In the genomic region with DNA sequence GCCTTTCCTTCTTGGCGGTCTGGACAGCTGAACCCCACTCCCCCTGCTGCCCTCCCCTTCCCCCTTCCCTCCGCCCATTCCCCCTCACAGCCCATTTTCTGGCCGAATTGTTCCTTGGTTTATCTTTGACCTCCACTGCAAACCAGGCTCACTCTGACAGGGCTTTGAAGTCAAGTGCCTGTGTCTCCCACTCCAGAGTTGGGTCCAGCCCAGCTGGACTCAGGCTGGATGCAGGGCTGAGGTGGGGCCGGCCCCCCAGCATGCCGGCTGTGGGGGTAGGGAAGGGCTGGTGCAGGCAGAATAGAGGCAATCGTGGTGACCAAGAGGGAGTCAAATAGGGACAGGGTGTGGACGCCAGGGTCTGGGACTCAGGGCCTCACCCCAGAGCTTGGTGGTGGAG, we compare ENCODE assay signal across 19 cellular contexts. TPM values are rescaled to one million over a fixed set of nuclear protein-coding genes. Genes with fewer than 3 reads are reported as not detected.
DNase-seq lines count a peak whose midpoint lies in the region; ATAC-seq and TF ChIP-seq lines count a peak whose summit lies in the region.
"Had no signal": no experiment of that assay in that cellular context is flagged by ENCODE, and none has a peak within 500 bp of the region (broad histone marks: within the 10 kb centered on the region; RNA-seq: fewer than 3 reads in every experiment).

No MANE protein-coding gene starts in this region.

- H3K36me3 ChIP-seq in heart right ventricle = no peaks in the 10 kb centered on the region
- no peaks in the 10 kb centered on the region for H3K36me3 ChIP-seq in thyroid gland
- H3K36me3 ChIP-seq: BE2C had no signal

- H3K27me3 ChIP-seq in heart right ventricle = no peaks in the 10 kb centered on the region
- no peaks in the 10 kb centered on the region for H3K27me3 ChIP-seq in right cardiac atrium (ENCODE audit: control insufficient read depth, insufficient read depth)
- no peaks in the 10 kb centered on the region for H3K27me3 ChIP-seq in thyroid gland
- H3K27me3 ChIP-seq: BE2C had no signal

- H3K36me3 Mint-ChIP-seq in chondrocyte (ENCODE audit: low read depth) = no peaks in the 10 kb centered on the region
- H3K36me3 Mint-ChIP-seq: CD4-positive, CD25-positive, alpha-beta regulatory T cell; CD8-positive, alpha-beta memory T cell had no signal

- WGBS in heart right ventricle, 2 donors = 28 to 35% methylated on average over 7 of the region's 7 CpGs
- WGBS in right cardiac atrium = 44% methylated on average over 7 of the region's 7 CpGs
- WGBS in thyroid gland, 2 donors = 36 to 50% methylated on average over 7 of the region's 7 CpGs

- H3K27me3 Mint-ChIP-seq in chondrocyte (ENCODE audit: low read depth) = peaks cover 5% of the 10 kb centered on the region
- H3K27me3 Mint-ChIP-seq: CD4-positive, CD25-positive, alpha-beta regulatory T cell had no signal

- TF ChIP-seq POLR2A in thyroid gland (IDR thresholded peaks at IDR 0.05) = no peak

- TF ChIP-seq CTCF in chondrocyte (IDR thresholded peaks at IDR 0.05) (no peak), heart right ventricle (IDR thresholded peaks at IDR 0.05) (no peak), thyroid gland (IDR thresholded peaks at IDR 0.05) (no peak)

- peaks cover 0 to 36% (median 13%) of the 10 kb centered on the region in 9 donors for H3K4me1 ChIP-seq in heart right ventricle
- no peaks in the 10 kb centered on the region for H3K4me1 ChIP-seq in right cardiac atrium (ENCODE audit: control insufficient read depth, insufficient read depth, low read length)
- peaks cover 15 to 25% of the 10 kb centered on the region in 2 donors for H3K4me1 ChIP-seq in thyroid gland
- H3K4me1 ChIP-seq: BE2C had no signal

- H3K4me1 Mint-ChIP-seq in chondrocyte (ENCODE audit: low read depth) = peaks cover 5% of the 10 kb centered on the region
- H3K4me1 Mint-ChIP-seq: CD4-positive, CD25-positive, alpha-beta regulatory T cell; CD8-positive, alpha-beta memory T cell; H9 had no signal

- peak; percentile 52 for DNase-seq in chondrocyte (ENCODE audit: low spot score)
- peak; percentile 58 to 62 for DNase-seq in heart right ventricle
- peak in 2 of 3 donors; percentile 62 to 67 for DNase-seq in right cardiac atrium
- peak; percentile 71 to 77 for DNase-seq in thyroid gland
- DNase-seq in mucosa of gallbladder (ENCODE audit: low spot score) = no peak
- DNase-seq in foreskin melanocyte = no peak
- DNase-seq: ACHN; BE2C; C1 segment of cervical spinal cord; CD4-positive, CD25-positive, alpha-beta regulatory T cell; CD8-positive, alpha-beta memory T cell; COR-L47; DMS 273 treated with DMSO at 0.1 percent for 48 hours; DMS53; DND-41; EL; H9 had no signal

- no peak overlapping the region for H3K27ac Mint-ChIP-seq in chondrocyte (ENCODE audit: unreplicated experiment)
- H3K27ac Mint-ChIP-seq: CD4-positive, CD25-positive, alpha-beta regulatory T cell; CD8-positive, alpha-beta memory T cell; H9 had no signal

- intact Hi-C loops in heart right ventricle (cut with DNase I) = no loop called here
- intact Hi-C loops in right cardiac atrium (cut with DNase I) = no loop called here
- intact Hi-C loops in thyroid gland (cut with DNase I) = no loop called here

- H3K4me3 ChIP-seq in heart right ventricle (no peak overlapping the region), right cardiac atrium (ENCODE audit: low read length) (no peak overlapping the region), thyroid gland (replicated peaks in 1 of 3) (no peak overlapping the region)
- H3K4me3 ChIP-seq: GM12878 had no signal

- H3K27ac ChIP-seq in heart right ventricle = no peak overlapping the region
- no peak overlapping the region for H3K27ac ChIP-seq in right cardiac atrium (ENCODE audit: low read length)
- peak overlapping the region in 1 of 3 donors; percentile 5 for H3K27ac ChIP-seq in thyroid gland

- H3K9me3 ChIP-seq in heart right ventricle = no peaks in the 10 kb centered on the region
- no peaks in the 10 kb centered on the region for H3K9me3 ChIP-seq in right cardiac atrium (ENCODE audit: control insufficient read depth, low read length)
- H3K9me3 ChIP-seq in thyroid gland = no peaks in the 10 kb centered on the region
- H3K9me3 ChIP-seq: BE2C had no signal

- H3K9me3 Mint-ChIP-seq in chondrocyte (ENCODE audit: low read depth) = no peaks in the 10 kb centered on the region
- H3K9me3 Mint-ChIP-seq: CD4-positive, CD25-positive, alpha-beta regulatory T cell; CD8-positive, alpha-beta memory T cell; H9 had no signal

- ATAC-seq in heart right ventricle (peak; percentile 59 to 85 (median 73)), right cardiac atrium (peak in 1 of 2 donors; percentile 36), GM21526 (IDR thresholded peaks at IDR 0.05; ENCODE audit: low FRiP score, unreplicated experiment) (no peak)
- ATAC-seq: GM12878 had no signal

- H3K4me3 Mint-ChIP-seq in chondrocyte (ENCODE audit: unreplicated experiment) = no peak overlapping the region
- H3K4me3 Mint-ChIP-seq: CD4-positive, CD25-positive, alpha-beta regulatory T cell; H9 had no signal

RNA-seq across cellular contexts. Expression of gene MRPS22, which starts 57.0 kb away (rescaled TPM):
- 29.5 to 31.2 TPM (median 31.1 TPM) in 3 replicates for total RNA-seq in chondrocyte
- 100 to 1,000 TPM in 1 of 10 donors, 10 to 100 TPM in 9; 69.8 to 105 (median 86.5) TPM for total RNA-seq in heart right ventricle
- polyA plus RNA-seq in heart right ventricle = 10 to 100 TPM; 49.8 to 84.4 TPM
- total RNA-seq in right cardiac atrium = 10 to 100 TPM; 51.8 to 68.4 (median 56.4) TPM
- 91.5 TPM for polyA plus RNA-seq in right cardiac atrium
- total RNA-seq in thyroid gland = 10 to 100 TPM; 40.1 to 60.9 (median 48.6) TPM
- total RNA-seq in mucosa of gallbladder = 27.4 TPM

Comparison
In these comparisons a context has a peak if more than half of its experiments do, and no peak if none do; other contexts are left out.
1. DNase-seq: peak in chondrocyte (single experiment), heart right ventricle (2 of 2), right cardiac atrium (2 of 3) and thyroid gland (2 of 2); none in mucosa of gallbladder (single experiment) and foreskin melanocyte (single experiment).